Comparison of ENCODE assay signal across 31 cellular contexts in the genomic region with DNA sequence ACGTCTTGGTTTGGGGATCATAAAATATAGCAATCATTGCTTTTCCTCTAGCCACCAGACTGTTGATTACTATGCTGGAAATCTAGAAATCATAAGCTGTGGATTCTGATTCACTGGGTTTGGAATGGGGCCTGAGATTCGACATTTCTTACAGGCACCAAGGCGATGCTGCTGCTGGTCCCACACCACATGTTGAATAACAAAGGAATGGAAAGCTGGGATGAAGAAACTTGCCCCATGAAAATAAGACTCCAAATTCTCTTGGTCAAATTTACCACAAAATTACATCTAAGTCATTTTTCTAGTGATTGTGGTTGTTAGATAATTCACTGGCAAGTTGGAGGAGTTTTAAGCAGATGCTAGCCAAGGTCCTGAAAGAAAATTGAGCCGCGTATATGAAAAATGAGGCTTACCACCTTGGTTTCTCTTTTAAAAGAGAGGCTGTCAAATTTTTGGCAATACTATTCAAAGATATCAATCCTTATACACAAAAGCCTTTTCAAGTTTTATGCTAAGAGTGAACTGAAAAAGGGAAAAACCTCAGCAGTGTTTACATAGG. TPM values are rescaled to one million over a fixed set of nuclear protein-coding genes. Genes with fewer than 3 reads are reported as not detected.
DNase-seq lines count a peak whose midpoint lies in the region; ATAC-seq and TF ChIP-seq lines count a peak whose summit lies in the region.
"Had no signal": no experiment of that assay in that cellular context is flagged by ENCODE, and none has a peak within 500 bp of the region (broad histone marks: within the 10 kb centered on the region; RNA-seq: fewer than 3 reads in every experiment).

No MANE protein-coding gene starts in this region.

- H3K9me3 ChIP-seq in upper lobe of right lung, result no peaks in the 10 kb centered on the region
- H3K9me3 ChIP-seq: BLaER1 treated with 17β-estradiol and CSF1 and Interleukin-3, amounts not matched to agents 10 nM and 100 nM; heart right ventricle; Peyer's patch; stomach; tibial artery had no signal

- DNase-seq in AG08395 (ENCODE audit: low spot score), result peak; percentile 28
- DNase-seq in GM23338 (ENCODE audit: low spot score), result no peak
- DNase-seq in amniotic epithelial cell (ENCODE audit: low read depth), result peak; percentile 77
- DNase-seq in fibroblast of villous mesenchyme (ENCODE audit: low read depth), result peak; percentile 3
- no peak for DNase-seq in coronary artery (ENCODE audit: low spot score)
- no peak for DNase-seq in upper lobe of right lung
- DNase-seq: ACHN; activated CD4-positive, alpha-beta T cell treated with anti-CD3 and anti-CD28 coated beads, Interleukin-2, amount 50 U/mL, for 4 hours; activated CD8-positive, alpha-beta memory T cell treated with anti-CD3 and anti-CD28 coated beads, Interleukin-2, amount 50 U/mL, for 4 hours; cerebellar nuclear complex; COR-L47; DMS79; GF-D8; heart right ventricle; MM.1S; NCI-H1417; NCI-H2029 treated with DMSO at 0.1 percent for 48 hours; NCI-H526; NK-92 treated with Interleukin-12 subunit alpha and Interleukin-12 subunit beta, amount 100 ng/mL, for 24 hours; Peyer's patch; SHP77 treated with DMSO at 0.1 percent for 48 hours; stimulated activated CD4-positive, alpha-beta T cell treated with anti-CD3 and anti-CD28 coated beads, Interleukin-2, amount 100 ng/mL, for 24 hours; stomach; tibial artery had no signal

- 0 out of 2 replicates have a peak, but pooled peaks cover 4% of the 10 kb centered on the region for H3K9me2 ChIP-seq in GM23338 (ENCODE audit: insufficient read depth)

- intact Hi-C loops in upper lobe of right lung (cut with DNase I), result no loop called here

- H3K36me3 Mint-ChIP-seq in GM23338 (ENCODE audit: low read depth), result no peaks in the 10 kb centered on the region
- H3K36me3 Mint-ChIP-seq: neural progenitor cell had no signal

- H3K9me3 Mint-ChIP-seq in GM23338, result no peaks in the 10 kb centered on the region; the same call in 2 of the 3 replicates
- H3K9me3 Mint-ChIP-seq: activated naive CD4-positive, alpha-beta T cell treated with anti-CD3 and anti-CD28 coated beads, Interleukin-2, amount 50 U/mL, for 24 hours; neural progenitor cell had no signal

- no peaks in the 10 kb centered on the region for H3F3A ChIP-seq in GM23338 (replicated peaks; ENCODE audit: low read depth)

- H3K4me3 Mint-ChIP-seq in GM23338, result no peak overlapping the region
- H3K4me3 Mint-ChIP-seq: activated naive CD4-positive, alpha-beta T cell treated with anti-CD3 and anti-CD28 coated beads, Interleukin-2, amount 50 U/mL, for 24 hours; brain; neural progenitor cell had no signal

- H3K36me3 ChIP-seq in GM23338 (ENCODE audit: insufficient read depth) (no peaks in the 10 kb centered on the region), upper lobe of right lung (no peaks in the 10 kb centered on the region)
- H3K36me3 ChIP-seq: BLaER1 treated with 17β-estradiol and CSF1 and Interleukin-3, amounts not matched to agents 10 nM and 100 nM; heart right ventricle; neural progenitor cell; Peyer's patch; stomach; tibial artery had no signal

- no peak overlapping the region for H3K4me2 ChIP-seq in GM23338
- H3K4me2 ChIP-seq: BLaER1 treated with 17β-estradiol and CSF1 and Interleukin-3, amounts not matched to agents 10 nM and 100 nM; neural progenitor cell had no signal

- TF ChIP-seq CTCF in GM23338 (conservative IDR thresholded peaks at IDR 0.05; ENCODE audit: low read depth in 2 of 2) (no peak), fibroblast of villous mesenchyme (IDR thresholded peaks at IDR 0.05; ENCODE audit: insufficient read depth, low read depth, low read length) (no peak), coronary artery (IDR thresholded peaks at IDR 0.05) (no peak), upper lobe of right lung (IDR thresholded peaks at IDR 0.05) (no peak)

- no peak overlapping the region for H3K27ac Mint-ChIP-seq in GM23338
- H3K27ac Mint-ChIP-seq: activated naive CD4-positive, alpha-beta T cell treated with anti-CD3 and anti-CD28 coated beads, Interleukin-2, amount 50 U/mL, for 24 hours; neural progenitor cell had no signal

- H3K27me3 ChIP-seq in GM23338 (ENCODE audit: insufficient read depth), result no peaks in the 10 kb centered on the region
- H3K27me3 ChIP-seq in upper lobe of right lung, result no peaks in the 10 kb centered on the region
- H3K27me3 ChIP-seq: BLaER1 treated with 17β-estradiol and CSF1 and Interleukin-3, amounts not matched to agents 10 nM and 100 nM; heart right ventricle; neural progenitor cell; Peyer's patch; stomach; tibial artery had no signal

- H3K4me1 Mint-ChIP-seq in GM23338, result no peaks in the 10 kb centered on the region; the same call in 2 of the 3 replicates
- H3K4me1 Mint-ChIP-seq: brain, neural progenitor cell had no signal

- H4K20me1 ChIP-seq in GM23338 (replicated peaks; ENCODE audit: insufficient read depth), result no peaks in the 10 kb centered on the region
- H4K20me1 ChIP-seq: BLaER1 treated with 17β-estradiol and CSF1 and Interleukin-3, amounts not matched to agents 10 nM and 100 nM had no signal

- no peak for ATAC-seq in GM23338
- no peak for ATAC-seq in upper lobe of right lung
- no peak for ATAC-seq in GM18520 (IDR thresholded peaks at IDR 0.05; ENCODE audit: unreplicated experiment)
- ATAC-seq: heart right ventricle had no signal

- H3K4me3 ChIP-seq in GM23338 (no peak overlapping the region), fibroblast of villous mesenchyme (ENCODE audit: low read depth, low read length) (no peak overlapping the region), coronary artery (no peak overlapping the region), upper lobe of right lung (no peak overlapping the region)
- H3K4me3 ChIP-seq: BLaER1 treated with 17β-estradiol and CSF1 and Interleukin-3, amounts not matched to agents 10 nM and 100 nM; heart right ventricle; neural progenitor cell; Peyer's patch; stomach; tibial artery had no signal

- no peaks in the 10 kb centered on the region for H3K79me2 ChIP-seq in GM23338 (replicated peaks; ENCODE audit: insufficient read depth)
- H3K79me2 ChIP-seq: parathyroid adenoma had no signal

- peaks cover 8% of the 10 kb centered on the region for H3K27me3 Mint-ChIP-seq in GM23338 (ENCODE audit: insufficient read depth, low read depth, poor library complexity)
- H3K27me3 Mint-ChIP-seq: activated naive CD4-positive, alpha-beta T cell treated with anti-CD3 and anti-CD28 coated beads, Interleukin-2, amount 50 U/mL, for 24 hours; brain had no signal

- H3K27ac ChIP-seq in GM23338 (ENCODE audit: low read depth) (no peak overlapping the region), coronary artery (no peak overlapping the region), upper lobe of right lung (no peak overlapping the region)
- H3K27ac ChIP-seq: BLaER1 treated with 17β-estradiol and CSF1 and Interleukin-3, amounts not matched to agents 10 nM and 100 nM; heart right ventricle; neural progenitor cell; parathyroid adenoma; Peyer's patch; stomach; tibial artery had no signal

- H3K4me1 ChIP-seq in GM23338 (ENCODE audit: insufficient read depth) (no peaks in the 10 kb centered on the region), upper lobe of right lung (no peaks in the 10 kb centered on the region)
- H3K4me1 ChIP-seq: BLaER1 treated with 17β-estradiol and CSF1 and Interleukin-3, amounts not matched to agents 10 nM and 100 nM; heart right ventricle; neural progenitor cell; parathyroid adenoma; Peyer's patch; stomach; tibial artery had no signal

- H2AFZ ChIP-seq in GM23338, result no peak overlapping the region
- H2AFZ ChIP-seq: neural progenitor cell, parathyroid adenoma had no signal

TF ChIP-seq in GM23338, 12 proteins besides CTCF, POLR2A, EP300 and RAD21:
- no peak for TF ChIP-seq JUNB (IDR thresholded peaks at IDR 0.05; ENCODE audit: unreplicated experiment)
- TF ChIP-seq, protein P1, sequence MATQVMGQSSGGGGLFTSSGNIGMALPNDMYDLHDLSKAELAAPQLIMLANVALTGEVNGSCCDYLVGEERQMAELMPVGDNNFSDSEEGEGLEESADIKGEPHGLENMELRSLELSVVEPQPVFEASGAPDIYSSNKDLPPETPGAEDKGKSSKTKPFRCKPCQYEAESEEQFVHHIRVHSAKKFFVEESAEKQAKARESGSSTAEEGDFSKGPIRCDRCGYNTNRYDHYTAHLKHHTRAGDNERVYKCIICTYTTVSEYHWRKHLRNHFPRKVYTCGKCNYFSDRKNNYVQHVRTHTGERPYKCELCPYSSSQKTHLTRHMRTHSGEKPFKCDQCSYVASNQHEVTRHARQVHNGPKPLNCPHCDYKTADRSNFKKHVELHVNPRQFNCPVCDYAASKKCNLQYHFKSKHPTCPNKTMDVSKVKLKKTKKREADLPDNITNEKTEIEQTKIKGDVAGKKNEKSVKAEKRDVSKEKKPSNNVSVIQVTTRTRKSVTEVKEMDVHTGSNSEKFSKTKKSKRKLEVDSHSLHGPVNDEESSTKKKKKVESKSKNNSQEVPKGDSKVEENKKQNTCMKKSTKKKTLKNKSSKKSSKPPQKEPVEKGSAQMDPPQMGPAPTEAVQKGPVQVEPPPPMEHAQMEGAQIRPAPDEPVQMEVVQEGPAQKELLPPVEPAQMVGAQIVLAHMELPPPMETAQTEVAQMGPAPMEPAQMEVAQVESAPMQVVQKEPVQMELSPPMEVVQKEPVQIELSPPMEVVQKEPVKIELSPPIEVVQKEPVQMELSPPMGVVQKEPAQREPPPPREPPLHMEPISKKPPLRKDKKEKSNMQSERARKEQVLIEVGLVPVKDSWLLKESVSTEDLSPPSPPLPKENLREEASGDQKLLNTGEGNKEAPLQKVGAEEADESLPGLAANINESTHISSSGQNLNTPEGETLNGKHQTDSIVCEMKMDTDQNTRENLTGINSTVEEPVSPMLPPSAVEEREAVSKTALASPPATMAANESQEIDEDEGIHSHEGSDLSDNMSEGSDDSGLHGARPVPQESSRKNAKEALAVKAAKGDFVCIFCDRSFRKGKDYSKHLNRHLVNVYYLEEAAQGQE (IDR thresholded peaks at IDR 0.05; ENCODE audit: unreplicated experiment), result peak; percentile 57

RNA-seq across cellular contexts. Expression of gene MEIKIN, which starts 23.0 kb away (rescaled TPM):
- not detected in 2 replicates for total RNA-seq in GM23338 (2014; rRNA removed; shearing (Covaris generic))
- polyA plus RNA-seq in GM23338 (2016; fragmentation: Nextera tagmentation; extraction: Ambion mirVana), result not detected in 2 replicates
- total RNA-seq in fibroblast of villous mesenchyme, result not detected in 2 replicates
- not detected for total RNA-seq in upper lobe of right lung
- total RNA-seq: heart right ventricle, lung microvascular endothelial cell, Peyer's patch had no signal
- polyA plus RNA-seq: stomach had no signal

RNA-seq across cellular contexts. Expression of gene ACSL6, which starts 43.0 kb away (rescaled TPM):
- 3.6 and 4.6 TPM in 2 replicates for total RNA-seq in GM23338 (2014; rRNA removed; shearing (Covaris generic))
- polyA plus RNA-seq in GM23338 (2016; fragmentation: Nextera tagmentation; extraction: Ambion mirVana), result 0.76 and 1.1 TPM in 2 replicates
- 0.43 TPM in 1 of 2 replicates, not detected in the other for total RNA-seq in fibroblast of villous mesenchyme
- total RNA-seq in upper lobe of right lung, result 0.98 TPM

Comparison
In these comparisons a context has a peak if more than half of its experiments do, and no peak if none do; other contexts are left out.
1. DNase-seq: peak in AG08395 (single experiment), amniotic epithelial cell (single experiment) and fibroblast of villous mesenchyme (single experiment); none in GM23338 (single experiment), coronary artery (single experiment) and upper lobe of right lung (single experiment).